1 cellular context compared by ENCODE assay signal in genomic region chr10:110306452-110306768, GRCh38.
TF ChIP-seq lines count a peak whose summit lies in the region.

No MANE protein-coding gene starts in this region.

TF ChIP-seq in GM23338, 12 proteins besides CTCF, POLR2A, EP300 and RAD21 (continued from another document):
- no peak for TF ChIP-seq REST (IDR thresholded peaks at IDR 0.05; ENCODE audit: unreplicated experiment)
- TF ChIP-seq, protein P1, sequence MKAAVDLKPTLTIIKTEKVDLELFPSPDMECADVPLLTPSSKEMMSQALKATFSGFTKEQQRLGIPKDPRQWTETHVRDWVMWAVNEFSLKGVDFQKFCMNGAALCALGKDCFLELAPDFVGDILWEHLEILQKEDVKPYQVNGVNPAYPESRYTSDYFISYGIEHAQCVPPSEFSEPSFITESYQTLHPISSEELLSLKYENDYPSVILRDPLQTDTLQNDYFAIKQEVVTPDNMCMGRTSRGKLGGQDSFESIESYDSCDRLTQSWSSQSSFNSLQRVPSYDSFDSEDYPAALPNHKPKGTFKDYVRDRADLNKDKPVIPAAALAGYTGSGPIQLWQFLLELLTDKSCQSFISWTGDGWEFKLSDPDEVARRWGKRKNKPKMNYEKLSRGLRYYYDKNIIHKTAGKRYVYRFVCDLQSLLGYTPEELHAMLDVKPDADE (IDR thresholded peaks at IDR 0.05), result no peak
- TF ChIP-seq, protein P2, sequence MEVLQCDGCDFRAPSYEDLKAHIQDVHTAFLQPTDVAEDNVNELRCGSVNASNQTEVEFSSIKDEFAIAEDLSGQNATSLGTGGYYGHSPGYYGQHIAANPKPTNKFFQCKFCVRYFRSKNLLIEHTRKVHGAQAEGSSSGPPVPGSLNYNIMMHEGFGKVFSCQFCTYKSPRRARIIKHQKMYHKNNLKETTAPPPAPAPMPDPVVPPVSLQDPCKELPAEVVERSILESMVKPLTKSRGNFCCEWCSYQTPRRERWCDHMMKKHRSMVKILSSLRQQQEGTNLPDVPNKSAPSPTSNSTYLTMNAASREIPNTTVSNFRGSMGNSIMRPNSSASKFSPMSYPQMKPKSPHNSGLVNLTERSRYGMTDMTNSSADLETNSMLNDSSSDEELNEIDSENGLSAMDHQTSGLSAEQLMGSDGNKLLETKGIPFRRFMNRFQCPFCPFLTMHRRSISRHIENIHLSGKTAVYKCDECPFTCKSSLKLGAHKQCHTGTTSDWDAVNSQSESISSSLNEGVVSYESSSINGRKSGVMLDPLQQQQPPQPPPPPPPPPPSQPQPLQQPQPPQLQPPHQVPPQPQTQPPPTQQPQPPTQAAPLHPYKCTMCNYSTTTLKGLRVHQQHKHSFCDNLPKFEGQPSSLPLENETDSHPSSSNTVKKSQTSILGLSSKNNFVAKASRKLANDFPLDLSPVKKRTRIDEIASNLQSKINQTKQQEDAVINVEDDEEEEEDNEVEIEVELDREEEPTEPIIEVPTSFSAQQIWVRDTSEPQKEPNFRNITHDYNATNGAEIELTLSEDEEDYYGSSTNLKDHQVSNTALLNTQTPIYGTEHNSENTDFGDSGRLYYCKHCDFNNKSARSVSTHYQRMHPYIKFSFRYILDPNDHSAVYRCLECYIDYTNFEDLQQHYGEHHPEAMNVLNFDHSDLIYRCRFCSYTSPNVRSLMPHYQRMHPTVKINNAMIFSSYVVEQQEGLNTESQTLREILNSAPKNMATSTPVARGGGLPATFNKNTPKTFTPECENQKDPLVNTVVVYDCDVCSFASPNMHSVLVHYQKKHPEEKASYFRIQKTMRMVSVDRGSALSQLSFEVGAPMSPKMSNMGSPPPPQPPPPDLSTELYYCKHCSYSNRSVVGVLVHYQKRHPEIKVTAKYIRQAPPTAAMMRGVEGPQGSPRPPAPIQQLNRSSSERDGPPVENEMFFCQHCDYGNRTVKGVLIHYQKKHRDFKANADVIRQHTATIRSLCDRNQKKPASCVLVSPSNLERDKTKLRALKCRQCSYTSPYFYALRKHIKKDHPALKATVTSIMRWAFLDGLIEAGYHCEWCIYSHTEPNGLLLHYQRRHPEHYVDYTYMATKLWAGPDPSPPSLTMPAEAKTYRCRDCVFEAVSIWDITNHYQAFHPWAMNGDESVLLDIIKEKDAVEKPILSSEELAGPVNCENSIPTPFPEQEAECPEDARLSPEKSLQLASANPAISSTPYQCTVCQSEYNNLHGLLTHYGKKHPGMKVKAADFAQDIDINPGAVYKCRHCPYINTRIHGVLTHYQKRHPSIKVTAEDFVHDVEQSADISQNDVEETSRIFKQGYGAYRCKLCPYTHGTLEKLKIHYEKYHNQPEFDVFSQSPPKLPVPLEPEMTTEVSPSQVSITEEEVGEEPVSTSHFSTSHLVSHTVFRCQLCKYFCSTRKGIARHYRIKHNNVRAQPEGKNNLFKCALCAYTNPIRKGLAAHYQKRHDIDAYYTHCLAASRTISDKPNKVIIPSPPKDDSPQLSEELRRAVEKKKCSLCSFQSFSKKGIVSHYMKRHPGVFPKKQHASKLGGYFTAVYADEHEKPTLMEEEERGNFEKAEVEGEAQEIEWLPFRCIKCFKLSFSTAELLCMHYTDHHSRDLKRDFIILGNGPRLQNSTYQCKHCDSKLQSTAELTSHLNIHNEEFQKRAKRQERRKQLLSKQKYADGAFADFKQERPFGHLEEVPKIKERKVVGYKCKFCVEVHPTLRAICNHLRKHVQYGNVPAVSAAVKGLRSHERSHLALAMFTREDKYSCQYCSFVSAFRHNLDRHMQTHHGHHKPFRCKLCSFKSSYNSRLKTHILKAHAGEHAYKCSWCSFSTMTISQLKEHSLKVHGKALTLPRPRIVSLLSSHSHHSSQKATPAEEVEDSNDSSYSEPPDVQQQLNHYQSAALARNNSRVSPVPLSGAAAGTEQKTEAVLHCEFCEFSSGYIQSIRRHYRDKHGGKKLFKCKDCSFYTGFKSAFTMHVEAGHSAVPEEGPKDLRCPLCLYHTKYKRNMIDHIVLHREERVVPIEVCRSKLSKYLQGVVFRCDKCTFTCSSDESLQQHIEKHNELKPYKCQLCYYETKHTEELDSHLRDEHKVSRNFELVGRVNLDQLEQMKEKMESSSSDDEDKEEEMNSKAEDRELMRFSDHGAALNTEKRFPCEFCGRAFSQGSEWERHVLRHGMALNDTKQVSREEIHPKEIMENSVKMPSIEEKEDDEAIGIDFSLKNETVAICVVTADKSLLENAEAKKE (CRISPR knock-in tag; IDR thresholded peaks at IDR 0.05), result no peak
